ENCODE assay signal across 8 cellular contexts in the genomic region with DNA sequence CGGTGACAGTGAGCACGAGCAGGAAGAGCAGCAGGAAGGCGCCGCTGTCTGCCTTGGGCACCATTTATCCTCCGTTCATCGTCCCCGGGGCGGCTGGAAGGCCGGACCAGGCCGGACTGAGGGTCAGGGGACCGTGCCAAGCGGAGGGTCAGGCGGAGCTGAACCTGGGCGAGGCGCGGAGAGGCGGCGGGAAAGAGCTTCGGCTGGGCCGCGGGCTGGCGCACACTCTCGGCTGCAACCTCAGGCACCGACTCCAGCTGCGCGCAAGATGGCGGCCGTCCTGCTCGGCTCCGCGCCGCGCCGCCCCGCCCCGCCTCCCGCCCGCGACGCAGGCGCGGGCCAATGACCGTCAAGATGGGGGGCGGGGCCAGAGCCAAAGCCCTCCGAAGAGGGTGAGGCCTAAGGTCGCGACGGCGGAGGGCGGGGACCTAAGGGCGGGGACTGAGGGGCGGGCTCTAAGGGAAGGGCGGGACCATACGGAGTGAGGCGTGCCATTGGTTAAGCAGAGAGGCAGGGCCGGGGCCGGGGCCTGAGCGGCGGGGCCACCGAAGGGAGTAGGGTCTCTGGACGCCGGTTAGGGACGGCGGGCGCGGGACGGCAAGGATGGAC. TPM values are rescaled to one million over a fixed set of nuclear protein-coding genes. Genes with fewer than 3 reads are reported as not detected.
A peak's percentile ranks its signal among the peaks of the same experiment; 100 is the strongest.
DNase-seq lines count a peak whose midpoint lies in the region; ATAC-seq and TF ChIP-seq lines count a peak whose summit lies in the region.

A gene with protein sequence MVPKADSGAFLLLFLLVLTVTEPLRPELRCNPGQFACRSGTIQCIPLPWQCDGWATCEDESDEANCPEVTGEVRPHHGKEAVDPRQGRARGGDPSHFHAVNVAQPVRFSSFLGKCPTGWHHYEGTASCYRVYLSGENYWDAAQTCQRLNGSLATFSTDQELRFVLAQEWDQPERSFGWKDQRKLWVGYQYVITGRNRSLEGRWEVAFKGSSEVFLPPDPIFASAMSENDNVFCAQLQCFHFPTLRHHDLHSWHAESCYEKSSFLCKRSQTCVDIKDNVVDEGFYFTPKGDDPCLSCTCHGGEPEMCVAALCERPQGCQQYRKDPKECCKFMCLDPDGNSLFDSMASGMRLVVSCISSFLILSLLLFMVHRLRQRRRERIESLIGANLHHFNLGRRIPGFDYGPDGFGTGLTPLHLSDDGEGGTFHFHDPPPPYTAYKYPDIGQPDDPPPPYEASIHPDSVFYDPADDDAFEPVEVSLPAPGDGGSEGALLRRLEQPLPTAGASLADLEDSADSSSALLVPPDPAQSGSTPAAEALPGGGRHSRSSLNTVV (minus strand): TSS at position 270 of the 609 bp plus-strand sequence. CDS start 206 bp downstream, at position 64.

- peak within 1 kb of the TSS; percentile 55 for H3K27ac ChIP-seq in OCI-LY3 (ENCODE audit: low read length)

- intact Hi-C loops in Calu3 (cut with micrococcal nuclease; ENCODE audit: unreplicated experiment), result no loop called here

- peaks cover 29% of the 10 kb centered on the region for H3K36me3 Mint-ChIP-seq in Calu3 (ENCODE audit: insufficient read depth, unreplicated experiment)
- H3K36me3 Mint-ChIP-seq in endothelial cell (ENCODE audit: low read depth, unreplicated experiment), result no peaks in the 10 kb centered on the region

- H3K36me3 ChIP-seq in OCI-LY3 (replicated peaks; ENCODE audit: low read depth, low read length), result peaks cover 5% of the 10 kb centered on the region

- TF ChIP-seq CTCF in Calu3 (IDR thresholded peaks at IDR 0.05; ENCODE audit: unreplicated experiment) (no peak), OCI-LY3 (IDR thresholded peaks at IDR 0.05; ENCODE audit: low read depth, low read length) (no peak), endothelial cell (IDR thresholded peaks at IDR 0.05; ENCODE audit: unreplicated experiment) (no peak)

- H3K27me3 Mint-ChIP-seq in Calu3 (ENCODE audit: unreplicated experiment) (no peaks in the 10 kb centered on the region), endothelial cell (ENCODE audit: unreplicated experiment) (peaks cover 8% of the 10 kb centered on the region)

- peaks cover 21% of the 10 kb centered on the region for H3K4me1 ChIP-seq in OCI-LY3 (ENCODE audit: low read length)

- H3K4me3 ChIP-seq in OCI-LY3 (ENCODE audit: low read length), result peak within 1 kb of the TSS; percentile 88

- BruUV-seq in Calu3 (replicated peaks; lab: Mats Ljungman, UMichigan), result no TSS peak

- H4K20me1 ChIP-seq in OCI-LY3 (ENCODE audit: insufficient read depth, low read length), result peaks cover 42% of the 10 kb centered on the region

- no peaks in the 10 kb centered on the region for H3K27me3 ChIP-seq in OCI-LY3 (ENCODE audit: low read depth, low read length)

- peaks cover 49% of the 10 kb centered on the region for H3K79me2 ChIP-seq in OCI-LY3 (ENCODE audit: low read length)

- CTCF ChIA-PET in Calu3 (lab: Charles Lee), result interaction anchor here (0.7 kb wide), 1 partner anchor 101 kb away, joined by 3 read pairs; no protein-coding TSS in a partner anchor

- H3K27ac Mint-ChIP-seq in Calu3 (ENCODE audit: unreplicated experiment) (peak within 1 kb of the TSS; percentile 68), endothelial cell (ENCODE audit: unreplicated experiment) (peak within 1 kb of the TSS; percentile 85)

- peak within 1 kb of the TSS; percentile 86 for H2AFZ ChIP-seq in OCI-LY3 (ENCODE audit: low read depth, low read length)

- no peaks in the 10 kb centered on the region for H3K9me3 ChIP-seq in OCI-LY3 (ENCODE audit: insufficient read depth, low read length)

- H3K4me1 Mint-ChIP-seq in Calu3 (ENCODE audit: low read depth, unreplicated experiment) (peaks cover 23% of the 10 kb centered on the region), endothelial cell (ENCODE audit: unreplicated experiment) (peaks cover 19% of the 10 kb centered on the region)

- no peaks in the 10 kb centered on the region for H3K9me3 Mint-ChIP-seq in Calu3 (ENCODE audit: low read depth, unreplicated experiment)
- H3K9me3 Mint-ChIP-seq in endothelial cell (ENCODE audit: unreplicated experiment), result no peaks in the 10 kb centered on the region

- H3K4me3 Mint-ChIP-seq in Calu3 (ENCODE audit: low read depth, unreplicated experiment), result peak within 1 kb of the TSS; percentile 85
- H3K4me3 Mint-ChIP-seq in endothelial cell (ENCODE audit: unreplicated experiment), result peak within 1 kb of the TSS; percentile 91

- peak within 1 kb of the TSS; percentile 89 for H3K4me2 ChIP-seq in OCI-LY3 (ENCODE audit: low read length)

- ATAC-seq in GM21515 (IDR thresholded peaks at IDR 0.05; ENCODE audit: unreplicated experiment), result peak; percentile 73

- peak within 1 kb of the TSS; percentile 92 for H3K9ac ChIP-seq in OCI-LY3 (ENCODE audit: low read length)

- DNase-seq in Calu3, result peak; percentile 97
- peak; percentile 96 for DNase-seq in HuH-7.5 (ENCODE audit: low spot score)
- DNase-seq in activated CD8-positive, alpha-beta memory T cell treated with anti-CD3 and anti-CD28 coated beads, Interleukin-2, amount 50 U/mL, for 48 hours, result peak; percentile 97
- peak; percentile 97 for DNase-seq in endothelial cell (ENCODE audit: low spot score)
- peak; percentile 97 for DNase-seq in midbrain (lab: John Stamatoyannopoulos, UW)
- peak; percentile 90 to 92 for DNase-seq in stimulated activated CD8-positive, alpha-beta memory T cell treated with anti-CD3 and anti-CD28 coated beads, Interleukin-15, amount 100 ng/mL, for 48 hours (ENCODE audit: low read depth in 2 of 2)

RNA-seq across cellular contexts. Expression of the gene that starts here (rescaled TPM):
- total RNA-seq in Calu3 (2022), result 76.4 and 81.8 TPM in 2 replicates
- 46.7 TPM for total RNA-seq in endothelial cell (ENCODE audit: unreplicated experiment)

Comparison
In these comparisons a context has a peak if more than half of its experiments do, and no peak if none do; other contexts are left out.
1. Peak in every context shown above with its lines: DNase-seq, ATAC-seq, H3K4me3 ChIP-seq and H3K27ac ChIP-seq.